Comparison of ENCODE assay signal across 12 cellular contexts in genomic region chr11:74288161-74288560, GRCh38. TPM values are rescaled to one million over a fixed set of nuclear protein-coding genes. Genes with fewer than 3 reads are reported as not detected.
A peak's percentile ranks its signal among the peaks of the same experiment; 100 is the strongest.
DNase-seq lines count a peak whose midpoint lies in the region; ATAC-seq, FAIRE-seq and TF ChIP-seq lines count a peak whose summit lies in the region.
"Had no signal": no experiment of that assay in that cellular context is flagged by ENCODE, and none has a peak within 500 bp of the region (broad histone marks: within the 10 kb centered on the region; RNA-seq: fewer than 3 reads in every experiment).

No MANE protein-coding gene starts in this region.

- TF ChIP-seq EP300 in HepG2 (IDR thresholded peaks at IDR 0.05; ENCODE audit: low read depth in 2 of 2, low read length in 2 of 2) (no peak), HepG2 (CRISPR knock-in tag; IDR thresholded peaks at IDR 0.05; ENCODE audit: borderline replicate concordance) (no peak)

- no peaks in the 10 kb centered on the region for H3K79me2 ChIP-seq in HCT116 (ENCODE audit: insufficient read depth, low read length)
- H3K79me2 ChIP-seq in HepG2 (ENCODE audit: insufficient read depth, low read length), result no peaks in the 10 kb centered on the region

- H4K20me1 ChIP-seq in HCT116 (ENCODE audit: insufficient read depth) (no peaks in the 10 kb centered on the region), HepG2 (ENCODE audit: insufficient read depth, low read length) (no peaks in the 10 kb centered on the region)

- H3K4me2 ChIP-seq in HCT116 (ENCODE audit: low read length) (0 out of 2 replicates have a peak overlapping the region, but pooled peaks have one; percentile 10), HepG2 (ENCODE audit: low read depth, low read length) (no peak overlapping the region)

- H3K9me3 ChIP-seq in AG04450 (ENCODE audit: control insufficient read depth, insufficient read depth, low read length), result no peaks in the 10 kb centered on the region
- no peaks in the 10 kb centered on the region for H3K9me3 ChIP-seq in HCT116 (ENCODE audit: control insufficient read depth in 1 of 2, insufficient read depth in 1 of 2, low read depth in 1 of 2, low read length in 2 of 2)
- no peaks in the 10 kb centered on the region for H3K9me3 ChIP-seq in HepG2 (ENCODE audit: low read length)

- H3K27ac Mint-ChIP-seq in effector memory CD8-positive, alpha-beta T cell, result no peak overlapping the region

- H3K36me3 ChIP-seq in HCT116 (ENCODE audit: control insufficient read depth in 1 of 2, insufficient read depth in 2 of 2, low read length in 2 of 2), result no peaks in the 10 kb centered on the region
- H3K36me3 ChIP-seq in HepG2 (replicated peaks in 1 of 2; ENCODE audit: control insufficient read depth in 1 of 2, insufficient read depth in 2 of 2, low read length in 2 of 2), result no peaks in the 10 kb centered on the region

- no peak for FAIRE-seq in HepG2 (lab: Jason Lieb, UNC)

- H3K27me3 Mint-ChIP-seq in effector memory CD8-positive, alpha-beta T cell, result peaks cover 38 to 54% of the 10 kb centered on the region in 2 donors

- ATAC-seq in HCT116 (no peak), HepG2 (no peak), GM21786 (IDR thresholded peaks at IDR 0.05; ENCODE audit: unreplicated experiment) (no peak)
- ATAC-seq in effector memory CD8-positive, alpha-beta T cell (replicated peaks), result no peak
- ATAC-seq: Right ventricle myocardium inferior had no signal

- TF ChIP-seq POLR2A in HCT116 (IDR thresholded peaks at IDR 0.05; ENCODE audit: borderline replicate concordance, extremely low read depth, insufficient read depth, insufficient read length) (no peak), HepG2 (IDR thresholded peaks at IDR 0.05; ENCODE audit: insufficient read depth in 1 of 2, low read depth in 2 of 2, low read length in 2 of 2) (no peak)

- POLR2A ChIA-PET in AG04450 (lab: Yijun Ruan, JAX) (interaction anchor here (0.7 to 1.3 kb wide), 2 partner anchors 9 to 29 kb away, joined by 3 to 5 read pairs; no protein-coding TSS in a partner anchor), HCT116 (lab: Charles Lee) (no interaction called here), HepG2 (lab: Yijun Ruan, JAX) (no interaction called here)

- RAD21 ChIA-PET in HCT116 (lab: Charles Lee; ENCODE audit: low non-redundant PET in 1 of 2, low total read pairs in 2 of 2, uncharacterized antibody in 2 of 2, unreplicated experiment in 2 of 2), result no interaction called here

- BruUV-seq in HCT116 (replicated peaks; lab: Mats Ljungman, UMichigan) (no TSS peak), HepG2 (replicated peaks; lab: Mats Ljungman, UMichigan) (no TSS peak)

- H3K4me3 ChIP-seq in AG04450 (ENCODE audit: low read depth, low read length), result no peak overlapping the region
- H3K4me3 ChIP-seq in HCT116 (replicated peaks in 1 of 2; ENCODE audit: low read depth in 1 of 2, low read length in 2 of 2), result no peak overlapping the region
- H3K4me3 ChIP-seq in astrocyte of the cerebellum (ENCODE audit: low read depth, low read length), result no peak overlapping the region
- no peak overlapping the region for H3K4me3 ChIP-seq in HepG2 (replicated peaks in 1 of 3; ENCODE audit: insufficient read depth in 1 of 3, low read depth in 2 of 3, low read length in 3 of 3)
- H3K4me3 ChIP-seq: skin epidermis had no signal

- H3K36me3 Mint-ChIP-seq in effector memory CD8-positive, alpha-beta T cell (ENCODE audit: insufficient read depth), result no peaks in the 10 kb centered on the region

- TF ChIP-seq RAD21 in HCT116 (IDR thresholded peaks at IDR 0.05; ENCODE audit: low read depth) (no peak), HepG2 (CRISPR knock-in tag; IDR thresholded peaks at IDR 0.05) (no peak)

- no peak overlapping the region for H3K9ac ChIP-seq in HCT116 (ENCODE audit: low read length)
- no peak overlapping the region for H3K9ac ChIP-seq in HepG2 (ENCODE audit: insufficient read depth, low read depth, low read length)

- in situ Hi-C loops in astrocyte of the cerebellum (cut with HindIII; ENCODE audit: low sequenced_read_pairs) (no loop called here), HepG2 (cut with HindIII; ENCODE audit: extremely low pct_ligation_motif_present, low pct_unique_long_range_greater_than_20kb) (no loop called here)

- peak; percentile 85 for DNase-seq in AG04450 (ENCODE audit: low read depth, low spot score)
- no peak for DNase-seq in HCT116 (ENCODE audit: low read depth, low spot score)
- peak; percentile 76 for DNase-seq in astrocyte of the cerebellum (ENCODE audit: low read depth)
- DNase-seq in HepG2 (ENCODE audit: low spot score), result no peak
- DNase-seq in effector memory CD8-positive, alpha-beta T cell, result no peak
- DNase-seq in SKM-1 treated with dmso at 0.1 percent for 144 hours (lab: John Stamatoyannopoulos, UW; ENCODE audit: unreplicated experiment), result no peak
- no peak for DNase-seq in medulla oblongata (ENCODE audit: extremely low spot score)
- DNase-seq: activated T-cell treated with anti-CD3 and anti-CD28 coated beads, Interleukin-2, amount 50 U/mL, for 4 hours; head of caudate nucleus had no signal

- CTCF ChIA-PET in AG04450 (lab: Charles Lee), result no interaction called here
- CTCF ChIA-PET in HCT116 (lab: Charles Lee), result no interaction called here
- CTCF ChIA-PET in HepG2 (lab: Yijun Ruan, JAX; ENCODE audit: low intra/inter-chr PET ratio, low total read pairs), result no interaction called here

- 50% methylated on average over 1 of the region's 1 CpG for WGBS in HepG2 (ENCODE audit: low lambda C conversion rate)

- no peak overlapping the region for H3K4me3 Mint-ChIP-seq in effector memory CD8-positive, alpha-beta T cell
- H3K4me3 Mint-ChIP-seq: activated T-cell treated with anti-CD3 and anti-CD28 coated beads, Interleukin-2, amount 50 U/mL, for 4 hours had no signal

- H2AFZ ChIP-seq in HCT116 (ENCODE audit: low read depth, low read length, poor library complexity, severe bottlenecking) (peak overlapping the region; percentile 31), HepG2 (ENCODE audit: low read length) (no peak overlapping the region)

- H3K4me1 Mint-ChIP-seq in effector memory CD8-positive, alpha-beta T cell (ENCODE audit: low read depth in 2 of 2), result no peaks in the 10 kb centered on the region

- H3K9me3 Mint-ChIP-seq in effector memory CD8-positive, alpha-beta T cell, result no peaks in the 10 kb centered on the region
- H3K9me3 Mint-ChIP-seq: activated T-cell treated with anti-CD3 and anti-CD28 coated beads, Interleukin-2, amount 50 U/mL, for 4 hours had no signal

- H3K4me1 ChIP-seq in HCT116 (ENCODE audit: control insufficient read depth in 1 of 2, insufficient read depth in 2 of 2, low read length in 2 of 2), result peaks cover 0 to 7% of the 10 kb centered on the region in 2 experiments; a peak in 2 of 4 replicates
- no peaks in the 10 kb centered on the region for H3K4me1 ChIP-seq in HepG2 (ENCODE audit: insufficient read depth, low read length)

- TF ChIP-seq CTCF in AG04450 (IDR thresholded peaks at IDR 0.05; ENCODE audit: low read depth, low read length), result no peak
- no peak for TF ChIP-seq CTCF in HCT116 (IDR thresholded peaks at IDR 0.05 in 2 of 3, conservative IDR thresholded peaks at IDR 0.05 in 1 of 3; ENCODE audit: borderline replicate concordance in 1 of 3, insufficient read depth in 1 of 3, low read depth in 2 of 3, low read length in 2 of 3)
- TF ChIP-seq CTCF in astrocyte of the cerebellum (IDR thresholded peaks at IDR 0.05; ENCODE audit: low read depth, low read length, missing control alignments), result no peak
- TF ChIP-seq CTCF in HepG2 (CRISPR knock-in tag; IDR thresholded peaks at IDR 0.05), result no peak

- H3K9me2 ChIP-seq in HCT116 (ENCODE audit: insufficient read depth), result no peaks in the 10 kb centered on the region

- peak overlapping the region; percentile 70 for H3K27ac ChIP-seq in AG04450 (ENCODE audit: low read depth, low read length)
- H3K27ac ChIP-seq in HCT116 (ENCODE audit: low read depth, low read length), result no peak overlapping the region
- no peak overlapping the region for H3K27ac ChIP-seq in HepG2 (ENCODE audit: extremely low read length, insufficient read depth, low read length)
- H3K27ac ChIP-seq: skin epidermis had no signal

- intact Hi-C loops in HCT116 (cut with micrococcal nuclease), result no loop called here
- intact Hi-C loops in HepG2 (cut with micrococcal nuclease; ENCODE audit: unreplicated experiment), result no loop called here

- H3K27me3 ChIP-seq in AG04450 (ENCODE audit: control insufficient read depth, insufficient read depth, low read length) (no peaks in the 10 kb centered on the region), HCT116 (ENCODE audit: insufficient read depth, low read length) (no peaks in the 10 kb centered on the region), HepG2 (ENCODE audit: control insufficient read depth in 1 of 2, insufficient read depth in 2 of 2, low read length in 2 of 2) (no peaks in the 10 kb centered on the region)

TF ChIP-seq in HCT116, 20 proteins besides CTCF, POLR2A, EP300 and RAD21 (continues in another document):
- TF ChIP-seq FOSL1 (IDR thresholded peaks at IDR 0.05; ENCODE audit: low read depth), result peak; percentile 30; the same call in 1 of the 2 replicates

RNA-seq across cellular contexts. Expression of gene P4HA3, which starts 23.3 kb away (rescaled TPM):
- polyA plus RNA-seq in AG04450 (2011; rRNA removed) (8.5 and 10.7 TPM in 2 replicates), HepG2 (2011; rRNA removed) (not detected in 2 replicates)
- 3.1 and 4.0 TPM in 2 replicates for polyA minus RNA-seq in AG04450 (2011; rRNA and poly(A)+ RNA removed)
- total RNA-seq in HCT116 (2021; ENCODE audit: unreplicated experiment) (0.91 TPM), HepG2 (2016; rRNA removed; fragmentation: Illumina TruSeq; extraction: Trizol) (not detected in 2 replicates)
- polyA plus RNA-seq in HCT116 (2012), result 0.45 and 0.77 TPM in 2 replicates
- total RNA-seq in HepG2 (2016; cell fraction: cytosol; rRNA removed; fragmentation: Illumina TruSeq; extraction: Trizol; ENCODE audit: low read depth), result not detected in 2 replicates
- not detected in 2 replicates for total RNA-seq in HepG2 (2016; cell fraction: insoluble cytoplasmic fraction; rRNA removed; fragmentation: Illumina TruSeq; extraction: Trizol)
- not detected in 2 replicates for total RNA-seq in HepG2 (2016; cell fraction: membrane; rRNA removed; fragmentation: Illumina TruSeq; extraction: Trizol)
- total RNA-seq in HepG2 (2016; cell fraction: nucleus; rRNA removed; fragmentation: Illumina TruSeq; extraction: Trizol), result not detected in 2 replicates
- polyA plus RNA-seq in HepG2 (2011; cell fraction: cytosol; rRNA removed), result 0.03 TPM in 1 of 2 replicates, not detected in the other
- polyA plus RNA-seq in HepG2 (2011; cell fraction: nucleus; rRNA removed), result not detected in 2 replicates
- 0.11 TPM in 1 of 2 replicates, not detected in the other for polyA plus RNA-seq in HepG2 (2012)
- polyA plus RNA-seq in HepG2 (2016; cell fraction: cytosol; fragmentation: Illumina TruSeq; extraction: Trizol; ENCODE audit: low read depth), result 0.08 TPM in 1 of 2 replicates, not detected in the other
- not detected in 2 replicates for polyA plus RNA-seq in HepG2 (2016; cell fraction: insoluble cytoplasmic fraction; fragmentation: Illumina TruSeq; extraction: Trizol; ENCODE audit: low read depth)
- polyA plus RNA-seq in HepG2 (2016; cell fraction: membrane; fragmentation: Illumina TruSeq; extraction: Trizol; ENCODE audit: low read depth), result not detected in 2 replicates
- not detected in 2 replicates for polyA plus RNA-seq in HepG2 (2016; cell fraction: nucleus; fragmentation: Illumina TruSeq; extraction: Trizol; ENCODE audit: insufficient read depth, low read depth)
- polyA minus RNA-seq in HepG2 (2011; rRNA and poly(A)+ RNA removed; ENCODE audit: low replicate concordance), result 1.5 TPM in 1 of 2 replicates, not detected in the other
- not detected in 2 replicates for polyA minus RNA-seq in HepG2 (2011; cell fraction: cytosol; rRNA and poly(A)+ RNA removed)
- not detected in 2 replicates for polyA minus RNA-seq in HepG2 (2011; cell fraction: nucleus; rRNA and poly(A)+ RNA removed)
- total RNA-seq: activated T-cell treated with anti-CD3 and anti-CD28 coated beads, Interleukin-2, amount 50 U/mL, for 4 hours; Right ventricle myocardium inferior had no signal

Comparison
In these comparisons a context has a peak if more than half of its experiments do, and no peak if none do; other contexts are left out.
1. DNase-seq: peak in AG04450 (single experiment) and astrocyte of the cerebellum (single experiment); none in HCT116 (single experiment), HepG2 (single experiment), effector memory CD8-positive, alpha-beta T cell (0 of 3), SKM-1 treated with dmso at 0.1 percent for 144 hours (single experiment) and medulla oblongata (single experiment).